8 cellular contexts compared by ENCODE assay signal in the genomic region with DNA sequence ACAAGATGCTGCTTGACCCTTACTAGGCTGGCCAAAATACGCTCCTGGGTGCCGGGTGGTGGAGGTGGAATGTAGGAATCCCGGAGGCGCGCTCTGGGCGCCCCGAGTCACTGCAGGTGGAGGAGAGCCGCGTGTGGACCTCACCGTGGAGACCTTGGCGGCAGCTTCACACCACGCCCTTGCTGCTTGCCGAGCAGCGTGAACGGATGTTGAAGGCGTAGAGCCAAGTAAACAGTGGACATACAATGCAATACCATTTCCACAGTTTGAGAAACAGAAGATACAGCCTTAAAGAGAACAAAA. TPM values are rescaled to one million over a fixed set of nuclear protein-coding genes. Genes with fewer than 3 reads are reported as not detected.
DNase-seq lines count a peak whose midpoint lies in the region; FAIRE-seq and TF ChIP-seq lines count a peak whose summit lies in the region.

No MANE protein-coding gene starts in this region.

- H3K4me1 ChIP-seq in keratinocyte (ENCODE audit: control insufficient read depth, extremely low read depth, insufficient read depth, low read length), result peaks cover 10% of the 10 kb centered on the region

- no peaks in the 10 kb centered on the region for H3K9me1 ChIP-seq in keratinocyte (ENCODE audit: control insufficient read depth, extremely low read depth, insufficient read depth, low read length)

- H3K9me3 ChIP-seq in keratinocyte (ENCODE audit: control insufficient read depth, low read depth, low read length), result no peaks in the 10 kb centered on the region

- FAIRE-seq in keratinocyte (lab: Jason Lieb, UNC), result no peak

- peak overlapping the region; percentile 78 for H3K9ac ChIP-seq in keratinocyte (ENCODE audit: control insufficient read depth, extremely low read depth, insufficient read depth, low read length)

- peak overlapping the region; percentile 98 for H3K4me2 ChIP-seq in keratinocyte (ENCODE audit: control insufficient read depth, extremely low read depth, insufficient read depth, low read depth, low read length)

- DNase-seq in NCI-H1417 (lab: John Stamatoyannopoulos, UW) (peak; percentile 71 to 82 (median 72)), NCI-H1417 treated with DMSO at 0.1 percent for 48 hours (lab: John Stamatoyannopoulos, UW) (no peak), HPDE6-E6E7 (ENCODE audit: extremely low spot score) (peak; percentile 12), T-helper 1 cell (peak in 3 of 5 donors; percentile 11 to 46 (median 18)), T47D (ENCODE audit: low read depth in 1 of 2, low spot score in 1 of 2) (peak; percentile 43 to 57), keratinocyte (ENCODE audit: low read depth, low spot score) (no peak), posterior vena cava (ENCODE audit: low spot score) (no peak)
- peak; percentile 27 for DNase-seq in stimulated activated CD4-positive, alpha-beta T cell treated with anti-CD3 and anti-CD28 coated beads, Interleukin-4, amount 100 ng/mL, for 24 hours

- H3K36me3 ChIP-seq in keratinocyte (ENCODE audit: control insufficient read depth in 2 of 2, extremely low read depth in 1 of 2, insufficient read depth in 2 of 2, low read length in 2 of 2), result no peaks in the 10 kb centered on the region

- H3K27me3 ChIP-seq in keratinocyte (ENCODE audit: control insufficient read depth, extremely low read depth, insufficient read depth, low read length), result no peaks in the 10 kb centered on the region

- peak overlapping the region; percentile 51 to 89 (median 78) for H3K4me3 ChIP-seq in keratinocyte (ENCODE audit: control insufficient read depth in 2 of 3, extremely low read depth in 1 of 3, insufficient read depth in 2 of 3, low read depth in 1 of 3, low read length in 3 of 3)

- dilution Hi-C loops in keratinocyte (cut with MboI; ENCODE audit: extremely low pct_ligation_motif_present, low sequenced_read_pairs), result no loop called here

- H2AFZ ChIP-seq in keratinocyte (ENCODE audit: control insufficient read depth, low read length), result peak overlapping the region; percentile 86

- in situ Hi-C loops in T47D (cut with HindIII; ENCODE audit: low pct_unique_long_range_greater_than_20kb, low sequenced_read_pairs), result no loop called here

- intact Hi-C loops in posterior vena cava (cut with DNase I), result no loop called here

- H4K20me1 ChIP-seq in keratinocyte (ENCODE audit: control insufficient read depth, extremely low read depth, insufficient read depth, low read length), result no peaks in the 10 kb centered on the region

- TF ChIP-seq CTCF in keratinocyte (optimal IDR thresholded peaks at IDR 0.05 in 1 of 3, IDR thresholded peaks at IDR 0.05 in 1 of 3, conservative IDR thresholded peaks at IDR 0.05 in 1 of 3; ENCODE audit: extremely low read depth in 1 of 3, insufficient read depth in 2 of 3, low read length in 3 of 3), result no peak

- H3K27ac ChIP-seq in keratinocyte (ENCODE audit: control insufficient read depth, insufficient read depth, low read length), result peak overlapping the region; percentile 67

- no peaks in the 10 kb centered on the region for H3K79me2 ChIP-seq in keratinocyte (ENCODE audit: control insufficient read depth, insufficient read depth, low read length)

RNA-seq across cellular contexts. Expression of gene NCR3LG1, which starts 1.3 kb away (rescaled TPM):
- 3.2 to 3.9 TPM (median 3.5 TPM) in 3 replicates for polyA plus RNA-seq in keratinocyte
- polyA plus RNA-seq in keratinocyte (2011; ENCODE audit: low read depth), result 1.3 TPM
- polyA plus RNA-seq in keratinocyte (2011; cell fraction: cytosol; rRNA removed), result 1.2 and 1.4 TPM in 2 replicates
- 9.6 TPM in 2 replicates for polyA plus RNA-seq in keratinocyte (2011; cell fraction: nucleus; rRNA removed)
- 1.6 and 2.2 TPM in 2 replicates for polyA plus RNA-seq in keratinocyte (2012; ENCODE audit: low replicate concordance)
- polyA minus RNA-seq in keratinocyte, result 4.6 to 9.3 TPM (median 6.4 TPM) in 3 replicates
- 4.8 TPM for polyA minus RNA-seq in keratinocyte (2011; cell fraction: cytosol; rRNA and poly(A)+ RNA removed)
- 9.8 and 15.9 TPM in 2 replicates for polyA minus RNA-seq in keratinocyte (2011; cell fraction: nucleus; rRNA and poly(A)+ RNA removed)
- 1 to 10 TPM; 2.5 to 2.9 TPM for total RNA-seq in posterior vena cava

RNA-seq across cellular contexts. Expression of gene KCNJ11, which starts 35.6 kb away (rescaled TPM):
- 0.03 TPM in 1 of 3 replicates, not detected in the others for polyA plus RNA-seq in keratinocyte
- not detected for polyA plus RNA-seq in keratinocyte (2011; ENCODE audit: low read depth)
- not detected in 2 replicates for polyA plus RNA-seq in keratinocyte (2011; cell fraction: cytosol; rRNA removed)
- not detected in 2 replicates for polyA plus RNA-seq in keratinocyte (2011; cell fraction: nucleus; rRNA removed)
- polyA plus RNA-seq in keratinocyte (2012; ENCODE audit: low replicate concordance), result 0.10 and 0.11 TPM in 2 replicates
- not detected in 3 replicates for polyA minus RNA-seq in keratinocyte
- polyA minus RNA-seq in keratinocyte (2011; cell fraction: cytosol; rRNA and poly(A)+ RNA removed), result not detected
- not detected in 2 replicates for polyA minus RNA-seq in keratinocyte (2011; cell fraction: nucleus; rRNA and poly(A)+ RNA removed)
- total RNA-seq in posterior vena cava, result 1 to 10 TPM in 1 of 2 donors, under 1 TPM in 1; 0.56 to 1.3 TPM

Comparison
In these comparisons a context has a peak if more than half of its experiments do, and no peak if none do; other contexts are left out.
1. DNase-seq: peak in NCI-H1417 (3 of 3), HPDE6-E6E7 (single experiment), T-helper 1 cell (3 of 5), T47D (2 of 2) and stimulated activated CD4-positive, alpha-beta T cell treated with anti-CD3 and anti-CD28 coated beads, Interleukin-4, amount 100 ng/mL, for 24 hours (single experiment); none in NCI-H1417 treated with DMSO at 0.1 percent for 48 hours (single experiment), keratinocyte (single experiment) and posterior vena cava (single experiment).